ENCODE assay signal across 8 cellular contexts in the genomic region with DNA sequence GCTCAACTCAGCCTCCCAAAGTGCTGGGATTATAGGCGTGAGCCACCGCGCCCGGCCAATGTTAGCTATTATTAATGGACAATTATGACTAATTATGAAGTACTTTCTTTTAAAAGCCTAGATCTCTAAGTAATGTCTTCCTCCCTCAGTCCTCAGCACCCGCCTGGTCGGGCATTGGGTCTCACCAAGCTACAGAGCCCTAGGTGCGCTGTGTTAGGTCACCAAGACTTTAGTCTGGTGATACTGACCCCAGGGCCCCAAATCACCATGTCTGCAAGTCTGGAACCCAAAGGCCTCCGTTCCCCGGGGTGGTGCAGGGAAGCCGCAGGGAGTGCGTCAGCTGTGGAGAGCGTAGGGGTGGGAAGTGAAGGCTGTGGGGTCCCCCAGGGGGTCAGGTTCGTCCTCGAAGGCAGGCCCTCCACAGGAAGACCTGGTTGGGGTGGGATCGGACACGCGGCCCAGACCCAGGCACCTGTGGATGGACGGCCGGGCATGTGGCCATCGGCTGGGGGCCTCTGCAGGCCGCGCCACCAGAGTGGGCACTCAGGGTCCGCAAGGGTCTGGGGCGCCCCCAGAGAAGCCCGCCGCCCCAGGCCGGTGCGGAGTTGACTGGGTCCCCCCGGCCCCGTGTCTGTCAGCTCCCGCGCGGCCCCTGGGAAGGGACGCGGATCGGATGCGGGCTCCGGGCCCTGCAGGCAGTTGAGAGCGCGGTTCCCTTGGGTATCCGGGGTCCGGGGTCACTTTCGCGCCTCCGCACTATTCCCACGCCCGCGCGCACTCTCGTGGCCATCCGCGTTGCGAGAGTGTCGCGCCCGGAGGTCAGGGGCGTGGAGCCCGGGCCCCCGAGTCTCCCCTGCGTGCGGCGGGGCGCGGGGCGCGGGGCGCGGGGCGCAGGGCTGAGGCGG. TPM values are rescaled to one million over a fixed set of nuclear protein-coding genes. Genes with fewer than 3 reads are reported as not detected.
DNase-seq lines count a peak whose midpoint lies in the region; ATAC-seq and TF ChIP-seq lines count a peak whose summit lies in the region.

No MANE protein-coding gene starts in this region.

- DNase-seq in A673 (ENCODE audit: low spot score), result no peak
- no peak for DNase-seq in AG08396 (ENCODE audit: low spot score)

- H3K4me1 ChIP-seq in A673 (ENCODE audit: insufficient read depth, low read length, poor library complexity, severe bottlenecking), result peaks cover 7% of the 10 kb centered on the region
- peaks cover 30 to 45% of the 10 kb centered on the region in 2 donors for H3K4me1 ChIP-seq in duodenal mucosa (ENCODE audit: control insufficient read depth in 1 of 2, insufficient read depth in 2 of 2, low read length in 2 of 2)
- peaks cover 28% of the 10 kb centered on the region for H3K4me1 ChIP-seq in mucosa of stomach (ENCODE audit: control insufficient read depth, insufficient read depth, low read length)

- H3K27me3 ChIP-seq in A673 (replicated peaks; ENCODE audit: insufficient read depth, low read depth, low read length, poor library complexity) (no peaks in the 10 kb centered on the region), duodenal mucosa (ENCODE audit: control insufficient read depth in 1 of 2, insufficient read depth in 2 of 2, low read length in 2 of 2) (no peaks in the 10 kb centered on the region), mucosa of stomach (ENCODE audit: control insufficient read depth, insufficient read depth, low read length) (no peaks in the 10 kb centered on the region)

- intact Hi-C loops in A673 (cut with micrococcal nuclease; ENCODE audit: unreplicated experiment), result no loop called here

- CTCF ChIA-PET in A673 (lab: Charles Lee), result no interaction called here

- H3K9me3 ChIP-seq in A673 (ENCODE audit: low read depth, low read length, poor library complexity, severe bottlenecking) (no peaks in the 10 kb centered on the region), KOPT-K1 (ENCODE audit: insufficient read depth, low read length, poor library complexity, severe bottlenecking) (no peaks in the 10 kb centered on the region), duodenal mucosa (ENCODE audit: control insufficient read depth in 1 of 2, low read length in 2 of 2) (no peaks in the 10 kb centered on the region), mucosa of stomach (ENCODE audit: control insufficient read depth, low read length) (no peaks in the 10 kb centered on the region)

- H3K9ac ChIP-seq in duodenal mucosa (ENCODE audit: low read depth in 1 of 2, low read length in 2 of 2) (peak overlapping the region; percentile 58 to 63), mucosa of stomach (ENCODE audit: low read length) (peak overlapping the region; percentile 82)

- H3K36me3 ChIP-seq in A673 (ENCODE audit: insufficient read depth, low read length, poor library complexity, severe bottlenecking) (no peaks in the 10 kb centered on the region), KOPT-K1 (ENCODE audit: insufficient read depth, low read length) (no peaks in the 10 kb centered on the region), duodenal mucosa (ENCODE audit: control insufficient read depth in 1 of 2, insufficient read depth in 2 of 2, low read length in 2 of 2) (peaks cover 0 to 1% of the 10 kb centered on the region in 2 donors), mucosa of stomach (ENCODE audit: control insufficient read depth, insufficient read depth, low read length) (no peaks in the 10 kb centered on the region)

- TF ChIP-seq CTCF in A673 (conservative IDR thresholded peaks at IDR 0.05; ENCODE audit: low read depth, low read length), result no peak

- ATAC-seq in GM21737 (IDR thresholded peaks at IDR 0.05; ENCODE audit: unreplicated experiment) (no peak), GM19395 (IDR thresholded peaks at IDR 0.05; ENCODE audit: unreplicated experiment) (no peak), GM19463 (IDR thresholded peaks at IDR 0.05; ENCODE audit: unreplicated experiment) (no peak)

- POLR2A ChIA-PET in A673 (lab: Charles Lee; ENCODE audit: low non-redundant PET), result no interaction called here

- H3K4me3 ChIP-seq in A673 (ENCODE audit: low read depth, low read length, poor library complexity, severe bottlenecking) (peak overlapping the region; percentile 99), duodenal mucosa (ENCODE audit: low read depth in 1 of 2, low read length in 2 of 2) (peak overlapping the region; percentile 63 to 68), mucosa of stomach (ENCODE audit: low read length) (peak overlapping the region; percentile 50)

- no TSS peak for BruUV-seq in A673 (replicated peaks; lab: Mats Ljungman, UMichigan)

- peak overlapping the region; percentile 91 for H3K27ac ChIP-seq in A673 (ENCODE audit: low read depth, low read length, poor library complexity, severe bottlenecking)
- peak overlapping the region; percentile 55 for H3K27ac ChIP-seq in KOPT-K1 (ENCODE audit: low read depth, low read length, poor library complexity, severe bottlenecking)
- H3K27ac ChIP-seq in duodenal mucosa (ENCODE audit: low read depth, low read length), result no peak overlapping the region

RNA-seq across cellular contexts. Expression of gene PDXK, which starts 0.7 kb away (rescaled TPM):
- total RNA-seq in A673 (2021), result 114 and 116 TPM in 2 replicates

RNA-seq across cellular contexts. Expression of gene CSTB, which starts 57.9 kb away (rescaled TPM):
- total RNA-seq in A673 (2021), result 44.1 and 55.9 TPM in 2 replicates

RNA-seq across cellular contexts. Expression of gene RRP1B, which starts 58.9 kb away (rescaled TPM):
- 67.0 and 73.5 TPM in 2 replicates for total RNA-seq in A673 (2021)

RNA-seq across cellular contexts. Expression of gene HSF2BP, which starts 58.9 kb away (rescaled TPM):
- 2.4 and 3.0 TPM in 2 replicates for total RNA-seq in A673 (2021)
